In genomic region chrX:103254171-103254824, GRCh38 we compare ENCODE assay signal across 8 cellular contexts. TPM values are rescaled to one million over a fixed set of nuclear protein-coding genes. Genes with fewer than 3 reads are reported as not detected.
A peak's percentile ranks its signal among the peaks of the same experiment; 100 is the strongest.
DNase-seq lines count a peak whose midpoint lies in the region; ATAC-seq, FAIRE-seq and TF ChIP-seq lines count a peak whose summit lies in the region.

No MANE protein-coding gene starts in this region.

- peaks cover 2% of the 10 kb centered on the region for H3K79me2 ChIP-seq in keratinocyte (ENCODE audit: control insufficient read depth, insufficient read depth, low read length)

- H3K4me1 ChIP-seq in keratinocyte (ENCODE audit: control insufficient read depth, extremely low read depth, insufficient read depth, low read length), result peaks cover 16% of the 10 kb centered on the region
- peaks cover 0 to 16% (median 8%) of the 10 kb centered on the region in 6 donors for H3K4me1 ChIP-seq in spleen

- dilution Hi-C loops in keratinocyte (cut with MboI; ENCODE audit: extremely low pct_ligation_motif_present, low sequenced_read_pairs), result no loop called here

- H3K36me3 ChIP-seq in SK-N-MC (ENCODE audit: insufficient read depth, low read length), result 0 out of 2 replicates have a peak, but pooled peaks cover 3% of the 10 kb centered on the region
- H3K36me3 ChIP-seq in keratinocyte (ENCODE audit: control insufficient read depth in 2 of 2, extremely low read depth in 1 of 2, insufficient read depth in 2 of 2, low read length in 2 of 2), result no peaks in the 10 kb centered on the region
- peaks cover 0 to 8% (median 0%) of the 10 kb centered on the region in 6 donors for H3K36me3 ChIP-seq in spleen

- WGBS in spleen, 5 donors, result 1 to 25% (median 2%) methylated on average over 20 to 22 of the region's 22 CpGs

- intact Hi-C loops in spleen (cut with DNase I; ENCODE audit: low total_unique reads), result no loop called here

- peak overlapping the region; percentile 35 for H2AFZ ChIP-seq in keratinocyte (ENCODE audit: control insufficient read depth, low read length)

- H3K27ac ChIP-seq in C4-2B (peak overlapping the region; percentile 82), SK-N-MC (peak overlapping the region; percentile 58), keratinocyte (ENCODE audit: control insufficient read depth, insufficient read depth, low read length) (peak overlapping the region; percentile 80), spleen (peak overlapping the region; percentile 48 to 86 (median 85))

- peak overlapping the region; percentile 87 for H3K4me3 ChIP-seq in SK-N-MC
- H3K4me3 ChIP-seq in keratinocyte (ENCODE audit: control insufficient read depth in 2 of 3, extremely low read depth in 1 of 3, insufficient read depth in 2 of 3, low read depth in 1 of 3, low read length in 3 of 3), result peak overlapping the region; percentile 47 to 82 (median 78)
- H3K4me3 ChIP-seq in spleen, result peak overlapping the region; percentile 44 to 81 (median 56)

- ATAC-seq in GM19328 (IDR thresholded peaks at IDR 0.05; ENCODE audit: unreplicated experiment), result peak; percentile 38
- ATAC-seq in HG03571 (IDR thresholded peaks at IDR 0.05; ENCODE audit: unreplicated experiment), result peak; percentile 67

- H3K9me3 ChIP-seq in SK-N-MC (ENCODE audit: low read depth, low read length), result no peaks in the 10 kb centered on the region
- H3K9me3 ChIP-seq in keratinocyte (ENCODE audit: control insufficient read depth, low read depth, low read length), result no peaks in the 10 kb centered on the region
- H3K9me3 ChIP-seq in spleen, result no peaks in the 10 kb centered on the region

- H3K27me3 ChIP-seq in keratinocyte (ENCODE audit: control insufficient read depth, extremely low read depth, insufficient read depth, low read length) (peaks cover 5% of the 10 kb centered on the region), spleen (replicated peaks in 1 of 7) (peaks cover 0 to 4% (median 0%) of the 10 kb centered on the region in 7 donors)

- TF ChIP-seq POLR2A in spleen (IDR thresholded peaks at IDR 0.05), result no peak

- H3K9me1 ChIP-seq in keratinocyte (ENCODE audit: control insufficient read depth, extremely low read depth, insufficient read depth, low read length), result no peaks in the 10 kb centered on the region

- no peak for DNase-seq in SK-N-MC (ENCODE audit: low read depth, low spot score)
- peak; percentile 6 for DNase-seq in central memory CD4-positive, alpha-beta T cell
- DNase-seq in keratinocyte (ENCODE audit: low read depth, low spot score), result no peak
- peak; percentile 86 for DNase-seq in spleen
- DNase-seq in HuH-7.5 (ENCODE audit: low spot score), result no peak

- H3K9ac ChIP-seq in SK-N-MC (ENCODE audit: insufficient read length), result peak overlapping the region; percentile 88
- peak overlapping the region; percentile 78 for H3K9ac ChIP-seq in keratinocyte (ENCODE audit: control insufficient read depth, extremely low read depth, insufficient read depth, low read length)

- FAIRE-seq in keratinocyte (lab: Jason Lieb, UNC), result no peak

- H4K20me1 ChIP-seq in keratinocyte (ENCODE audit: control insufficient read depth, extremely low read depth, insufficient read depth, low read length), result no peaks in the 10 kb centered on the region

- H3K4me2 ChIP-seq in keratinocyte (ENCODE audit: control insufficient read depth, extremely low read depth, insufficient read depth, low read depth, low read length), result peak overlapping the region; percentile 74

- TF ChIP-seq CTCF in C4-2B (conservative IDR thresholded peaks at IDR 0.05), result no peak
- TF ChIP-seq CTCF in keratinocyte (optimal IDR thresholded peaks at IDR 0.05 in 1 of 3, IDR thresholded peaks at IDR 0.05 in 1 of 3, conservative IDR thresholded peaks at IDR 0.05 in 1 of 3; ENCODE audit: extremely low read depth in 1 of 3, insufficient read depth in 2 of 3, low read length in 3 of 3), result no peak
- TF ChIP-seq CTCF in spleen (IDR thresholded peaks at IDR 0.05 in 8 of 11, conservative IDR thresholded peaks at IDR 0.05 in 3 of 11), result no peak

RNA-seq across cellular contexts. Expression of gene TCEAL8, which starts 0.7 kb away (rescaled TPM):
- 45.6 to 84.7 TPM (median 53.6 TPM) in 3 replicates for polyA plus RNA-seq in keratinocyte
- 15.9 TPM for polyA plus RNA-seq in keratinocyte (2011; ENCODE audit: low read depth)
- 62.1 and 93.7 TPM in 2 replicates for polyA plus RNA-seq in keratinocyte (2011; cell fraction: cytosol; rRNA removed)
- 28.4 and 42.3 TPM in 2 replicates for polyA plus RNA-seq in keratinocyte (2011; cell fraction: nucleus; rRNA removed)
- polyA plus RNA-seq in keratinocyte (2012; ENCODE audit: low replicate concordance), result 33.3 and 60.6 TPM in 2 replicates
- polyA minus RNA-seq in keratinocyte, result 2.1 to 18.6 TPM (median 10.2 TPM) in 3 replicates
- 11.1 TPM for polyA minus RNA-seq in keratinocyte (2011; cell fraction: cytosol; rRNA and poly(A)+ RNA removed)
- 4.7 and 12.5 TPM in 2 replicates for polyA minus RNA-seq in keratinocyte (2011; cell fraction: nucleus; rRNA and poly(A)+ RNA removed)
- 10 to 100 TPM; 26.9 to 61.0 (median 43.4) TPM for total RNA-seq in spleen
- 10 to 100 TPM; 43.3 to 64.8 (median 58.1) TPM for polyA plus RNA-seq in spleen

RNA-seq across cellular contexts. Expression of gene TCEAL5, which starts 22.3 kb away (rescaled TPM):
- polyA plus RNA-seq in keratinocyte (not detected in 3 replicates), spleen (not detected)
- not detected for polyA plus RNA-seq in keratinocyte (2011; ENCODE audit: low read depth)
- not detected in 2 replicates for polyA plus RNA-seq in keratinocyte (2011; cell fraction: cytosol; rRNA removed)
- not detected in 2 replicates for polyA plus RNA-seq in keratinocyte (2011; cell fraction: nucleus; rRNA removed)
- not detected in 2 replicates for polyA plus RNA-seq in keratinocyte (2012; ENCODE audit: low replicate concordance)
- not detected in 3 replicates for polyA minus RNA-seq in keratinocyte
- polyA minus RNA-seq in keratinocyte (2011; cell fraction: cytosol; rRNA and poly(A)+ RNA removed), result not detected
- polyA minus RNA-seq in keratinocyte (2011; cell fraction: nucleus; rRNA and poly(A)+ RNA removed), result not detected in 2 replicates
- under 1 TPM in 1 of 7 donors, not detected in 6; 0.92 TPM for total RNA-seq in spleen

RNA-seq across cellular contexts. Expression of gene BEX4, which starts 39.4 kb away (rescaled TPM):
- polyA plus RNA-seq in keratinocyte (11.8 to 20.0 TPM (median 14.3 TPM) in 3 replicates), spleen (10 to 100 TPM; 45.7 to 72.7 (median 57.6) TPM)
- 14.1 TPM for polyA plus RNA-seq in keratinocyte (2011; ENCODE audit: low read depth)
- 16.9 and 26.4 TPM in 2 replicates for polyA plus RNA-seq in keratinocyte (2011; cell fraction: cytosol; rRNA removed)
- 9.4 and 13.4 TPM in 2 replicates for polyA plus RNA-seq in keratinocyte (2011; cell fraction: nucleus; rRNA removed)
- 11.0 and 14.7 TPM in 2 replicates for polyA plus RNA-seq in keratinocyte (2012; ENCODE audit: low replicate concordance)
- polyA minus RNA-seq in keratinocyte, result 0.79 to 3.7 TPM (median 2.0 TPM) in 3 replicates
- polyA minus RNA-seq in keratinocyte (2011; cell fraction: cytosol; rRNA and poly(A)+ RNA removed), result 9.0 TPM
- 0.95 and 4.8 TPM in 2 replicates for polyA minus RNA-seq in keratinocyte (2011; cell fraction: nucleus; rRNA and poly(A)+ RNA removed)
- total RNA-seq in spleen, result 10 to 100 TPM; 26.0 to 58.6 (median 46.6) TPM

RNA-seq across cellular contexts. Expression of gene BEX2, which starts 56.5 kb away (rescaled TPM):
- polyA plus RNA-seq in keratinocyte (4.5 to 6.5 TPM (median 5.9 TPM) in 3 replicates), spleen (10 to 100 TPM; 31.7 to 39.9 (median 34.7) TPM)
- polyA plus RNA-seq in keratinocyte (2011; ENCODE audit: low read depth), result 9.3 TPM
- 7.1 and 8.0 TPM in 2 replicates for polyA plus RNA-seq in keratinocyte (2011; cell fraction: cytosol; rRNA removed)
- polyA plus RNA-seq in keratinocyte (2011; cell fraction: nucleus; rRNA removed), result 3.4 and 4.7 TPM in 2 replicates
- 4.1 and 21.7 TPM in 2 replicates for polyA plus RNA-seq in keratinocyte (2012; ENCODE audit: low replicate concordance)
- polyA minus RNA-seq in keratinocyte, result 2.2 to 2.7 TPM in 2 of 3 replicates, not detected in the other
- not detected for polyA minus RNA-seq in keratinocyte (2011; cell fraction: cytosol; rRNA and poly(A)+ RNA removed)
- 1.1 TPM in 1 of 2 replicates, not detected in the other for polyA minus RNA-seq in keratinocyte (2011; cell fraction: nucleus; rRNA and poly(A)+ RNA removed)
- total RNA-seq in spleen, result 10 to 100 TPM; 10.1 to 19.6 (median 14.6) TPM

Comparison
In these comparisons a context has a peak if more than half of its experiments do, and no peak if none do; other contexts are left out.
1. DNase-seq: peak in central memory CD4-positive, alpha-beta T cell (single experiment) and spleen (single experiment); none in SK-N-MC (single experiment), keratinocyte (single experiment) and HuH-7.5 (single experiment).
2. Peak in every context shown above with its lines, with median percentiles within 50 percentile points of each other: H3K27ac ChIP-seq and H3K4me3 ChIP-seq.